Comparison of ENCODE assay signal across 8 cellular contexts in the genomic region with DNA sequence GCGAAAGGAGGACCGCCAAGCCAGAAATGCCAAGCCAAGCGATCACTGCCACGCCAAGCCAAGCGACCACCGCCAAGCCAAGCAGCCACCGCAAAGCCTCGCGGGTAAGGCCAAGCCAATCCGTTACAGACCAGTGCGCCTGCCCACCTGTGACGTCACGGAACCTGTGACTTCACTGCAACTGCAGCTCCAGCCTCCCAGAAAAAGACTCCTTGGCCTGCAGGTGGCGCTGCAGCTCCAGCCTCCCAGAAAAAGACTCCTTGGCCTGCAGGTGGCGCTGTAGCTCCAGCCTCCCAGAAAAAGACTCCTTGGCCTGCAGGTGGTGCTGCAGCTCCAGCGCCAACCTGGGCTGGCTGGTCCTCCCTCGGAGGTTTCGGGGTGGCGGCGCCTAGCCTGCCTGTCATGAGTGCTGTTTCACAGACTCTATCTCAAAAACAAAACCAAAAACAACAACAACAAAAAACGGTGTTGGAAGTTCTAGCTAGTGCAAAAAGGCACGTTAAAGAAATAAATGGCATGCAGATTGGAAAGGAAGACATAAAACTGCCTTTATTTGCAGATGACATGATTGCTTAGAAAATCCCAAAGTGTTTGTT. TPM values are rescaled to one million over a fixed set of nuclear protein-coding genes. Genes with fewer than 3 reads are reported as not detected.
A peak's percentile ranks its signal among the peaks of the same experiment; 100 is the strongest.
DNase-seq lines count a peak whose midpoint lies in the region; ATAC-seq and TF ChIP-seq lines count a peak whose summit lies in the region.
"Not testable (repeated sequence)": the region's sequence is repeated elsewhere in the genome, so short reads cannot be mapped to it uniquely, and the experiment has no call there.

No MANE protein-coding gene starts in this region.

- H3K4me3 ChIP-seq in brain microvascular endothelial cell (ENCODE audit: low read depth, low read length) (peak overlapping the region; percentile 51), rectal smooth muscle tissue (ENCODE audit: low read length) (peak overlapping the region; percentile 50), tibial nerve (peak overlapping the region in 2 of 4 donors; percentile 22 to 62)

- peak in 1 of 2 donors; percentile 88 for TF ChIP-seq EP300 in tibial nerve (IDR thresholded peaks at IDR 0.05)

- TF ChIP-seq CTCF in GM13977 (IDR thresholded peaks at IDR 0.05; ENCODE audit: extremely low read depth, insufficient read depth, missing control alignments) (peak; percentile 99), brain microvascular endothelial cell (IDR thresholded peaks at IDR 0.05; ENCODE audit: low read depth, low read length, missing control alignments) (peak; percentile 90), tibial nerve (IDR thresholded peaks at IDR 0.05) (peak; percentile 95 to 98 (median 96))

- H3K9ac ChIP-seq in rectal smooth muscle tissue (ENCODE audit: low read length) = peak overlapping the region; percentile 32

- ATAC-seq in HG03045 (IDR thresholded peaks at IDR 0.05; ENCODE audit: unreplicated experiment) = peak; percentile 88

- WGBS in tibial nerve, 2 donors = 18 to 20% methylated on average over 8 to 16 of the region's 22 CpGs

- not testable (repeated sequence) for H3K9me3 ChIP-seq in tibial nerve

- in situ Hi-C loops in GM13977 (cut with MboI; ENCODE audit: low pct_unique_long_range_greater_than_20kb, low sequenced_read_pairs, unreplicated experiment); brain microvascular endothelial cell (cut with HindIII; ENCODE audit: low pct_ligation_motif_present, low sequenced_read_pairs): not testable (repeated sequence)

- H3K4me1 ChIP-seq in rectal smooth muscle tissue (ENCODE audit: control insufficient read depth, insufficient read depth, low read length); tibial nerve: not testable (repeated sequence)

- H3K27ac ChIP-seq in brain microvascular endothelial cell (peak overlapping the region; percentile 33), rectal smooth muscle tissue (ENCODE audit: low read depth, low read length) (peak overlapping the region; percentile 61), tibial nerve (peak overlapping the region in 2 of 4 donors; percentile 17 to 88)

- TF ChIP-seq POLR2A in tibial nerve (IDR thresholded peaks at IDR 0.05) = peak in 1 of 2 donors; percentile 57

- not testable (repeated sequence) for H3K27me3 ChIP-seq in brain microvascular endothelial cell (replicated peaks); rectal smooth muscle tissue (ENCODE audit: control insufficient read depth, insufficient read depth, low read length); tibial nerve

- DNase-seq in GM13977 (ENCODE audit: low spot score) (peak; percentile 69), NCI-H446 (lab: John Stamatoyannopoulos, UW) (peak; percentile 42 to 77), brain microvascular endothelial cell (peak; percentile 94), hypothalamus (lab: John Stamatoyannopoulos, UW) (peak in 50 of 51 donors; percentile 7 to 98 (median 81)), tibial nerve (ENCODE audit: low spot score in 2 of 2) (peak; percentile 65 to 99)
- peak; percentile 79 to 96 (median 87) for DNase-seq in activated CD4-positive, CD25-positive, alpha-beta regulatory T cell (lab: John Stamatoyannopoulos, UW)

- H3K36me3 ChIP-seq in brain microvascular endothelial cell (replicated peaks); rectal smooth muscle tissue (ENCODE audit: control insufficient read depth, insufficient read depth, low read length); tibial nerve: not testable (repeated sequence)

RNA-seq across cellular contexts. Expression of gene TBC1D28, which starts 18.6 kb away (rescaled TPM):
- not detected for total RNA-seq in tibial nerve

RNA-seq across cellular contexts. Expression of gene FOXO3B, which starts 56.5 kb away (rescaled TPM):
- 10 to 100 TPM; 15.0 to 19.6 (median 18.3) TPM for total RNA-seq in tibial nerve
